Comparison of ENCODE assay signal across 15 cellular contexts in the genomic region with DNA sequence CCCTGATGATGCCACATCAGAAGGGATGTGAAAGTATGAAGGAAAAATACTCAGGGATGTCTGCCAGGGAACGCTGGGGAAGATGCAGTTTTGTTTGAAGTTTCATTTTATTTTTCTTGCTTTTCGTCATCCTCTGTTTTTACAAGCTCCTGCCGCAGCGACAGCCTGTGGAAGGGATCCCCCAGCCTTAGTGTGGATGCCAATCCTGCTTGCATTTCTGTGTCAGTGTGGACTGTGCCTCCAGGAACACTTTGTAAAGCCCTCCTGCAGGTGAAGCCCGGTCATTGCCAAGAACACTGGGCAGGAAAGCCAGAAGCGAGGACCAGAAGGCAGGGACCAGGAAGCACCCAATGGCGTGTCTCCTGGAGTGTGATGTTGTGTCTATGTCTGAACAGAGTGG.
"Had no signal": no experiment of that assay in that cellular context is flagged by ENCODE, and none has a peak within 500 bp of the region (broad histone marks: within the 10 kb centered on the region; RNA-seq: fewer than 3 reads in every experiment).

No MANE protein-coding gene starts in this region.

- H3K27ac Mint-ChIP-seq: activated CD8-positive, alpha-beta T cell treated with anti-CD3 and anti-CD28 coated beads for 36 hours; activated naive CD8-positive, alpha-beta T cell treated with anti-CD3 and anti-CD28 coated beads for 36 hours; T-cell had no signal

- H3K4me1 Mint-ChIP-seq: activated naive CD8-positive, alpha-beta T cell treated with anti-CD3 and anti-CD28 coated beads for 36 hours; T-cell had no signal

- H3K9me3 ChIP-seq: breast epithelium, gastrocnemius medialis, ovary, tibial artery, vagina had no signal

- DNase-seq: activated CD4-positive, alpha-beta T cell treated with anti-CD3 and anti-CD28 coated beads for 4 hours; activated CD8-positive, alpha-beta T cell treated with anti-CD3 and anti-CD28 coated beads for 36 hours; activated naive CD8-positive, alpha-beta T cell treated with anti-CD3 and anti-CD28 coated beads for 36 hours; activated T-cell treated with anti-CD3 and anti-CD28 coated beads for 4 hours; anterior cingulate cortex; effector CD4-positive, alpha-beta T cell had no signal

- H3K27me3 ChIP-seq: breast epithelium, gastrocnemius medialis, ovary, tibial artery, vagina had no signal

- H3K27me3 Mint-ChIP-seq: activated CD8-positive, alpha-beta T cell treated with anti-CD3 and anti-CD28 coated beads for 36 hours; activated naive CD8-positive, alpha-beta T cell treated with anti-CD3 and anti-CD28 coated beads for 36 hours; T-cell had no signal

- H3K36me3 Mint-ChIP-seq: activated naive CD8-positive, alpha-beta T cell treated with anti-CD3 and anti-CD28 coated beads for 36 hours had no signal

- ATAC-seq: activated CD8-positive, alpha-beta T cell treated with anti-CD3 and anti-CD28 coated beads for 36 hours; gastrocnemius medialis; T-cell had no signal

- H3K4me3 ChIP-seq: breast epithelium, gastrocnemius medialis, ovary, skin epidermis, tibial artery, vagina had no signal

- H3K4me3 Mint-ChIP-seq: activated CD8-positive, alpha-beta T cell treated with anti-CD3 and anti-CD28 coated beads for 36 hours; activated naive CD8-positive, alpha-beta T cell treated with anti-CD3 and anti-CD28 coated beads for 36 hours; neural crest cell; T-cell had no signal

- H3K27ac ChIP-seq: breast epithelium, gastrocnemius medialis, ovary, skin epidermis, tibial artery, vagina, VCaP had no signal

- H3K36me3 ChIP-seq: breast epithelium, gastrocnemius medialis, ovary, vagina had no signal

- H3K9me3 Mint-ChIP-seq: activated CD8-positive, alpha-beta T cell treated with anti-CD3 and anti-CD28 coated beads for 36 hours; activated naive CD8-positive, alpha-beta T cell treated with anti-CD3 and anti-CD28 coated beads for 36 hours; neural crest cell; T-cell had no signal
